7 cellular contexts compared by ENCODE assay signal in genomic region chr6:157054531-157054979, GRCh38.
DNase-seq lines count a peak whose midpoint lies in the region; ATAC-seq and TF ChIP-seq lines count a peak whose summit lies in the region.

No MANE protein-coding gene starts in this region.

- no peak overlapping the region for H4K91ac ChIP-seq in neuronal stem cell (ENCODE audit: low read depth, low read length, poor library complexity)

- no peak overlapping the region for H2BK12ac ChIP-seq in neuronal stem cell (ENCODE audit: low read length)

- TF ChIP-seq POLR2A in heart left ventricle (IDR thresholded peaks at IDR 0.05) = no peak

- H2BK15ac ChIP-seq in neuronal stem cell (ENCODE audit: low read length) = no peak overlapping the region

- H3K14ac ChIP-seq in neuronal stem cell (ENCODE audit: low read length) = no peak overlapping the region

- peak; percentile 83 for ATAC-seq in GM21381 (IDR thresholded peaks at IDR 0.05; ENCODE audit: unreplicated experiment)
- ATAC-seq in activated T-helper 17 cell treated with anti-CD3 and anti-CD28 coated beads, Interleukin-2, amount 50 U/mL, for 72 hours (replicated peaks) = peak; percentile 84
- peak; percentile 97 to 98 for ATAC-seq in stimulated activated naive B cell treated with anti-CD40 and anti-IgM and Interleukin-4, amounts not matched to agents 10 μg/mL and 1 μg/mL and 100 μg/mL, for 72 hours (replicated peaks)
- no peak for ATAC-seq in heart left ventricle

- no peak overlapping the region for H2BK120ac ChIP-seq in neuronal stem cell (ENCODE audit: low read depth, low read length)

- H3K23ac ChIP-seq in neuronal stem cell (ENCODE audit: low read depth, low read length, poor library complexity) = no peak overlapping the region

- H3K9me3 ChIP-seq in KOPT-K1 (ENCODE audit: insufficient read depth, low read length, poor library complexity, severe bottlenecking) (peaks cover 8% of the 10 kb centered on the region), heart left ventricle (peaks cover 0 to 11% (median 5%) of the 10 kb centered on the region in 12 donors), neuronal stem cell (replicated peaks in 1 of 2; ENCODE audit: control insufficient read depth in 2 of 2, insufficient read depth in 1 of 2, low read depth in 1 of 2, low read length in 2 of 2) (peaks cover 4 to 9% of the 10 kb centered on the region in 2 donors)

- H3K9ac ChIP-seq in neuronal stem cell (ENCODE audit: low read depth, low read length, poor library complexity) = no peak overlapping the region

- no peak overlapping the region for H2AFZ ChIP-seq in neuronal stem cell (ENCODE audit: low read length)

- H3K18ac ChIP-seq in neuronal stem cell (ENCODE audit: low read length) = no peak overlapping the region

- H3K4me1 ChIP-seq in heart left ventricle (peaks cover 0 to 26% (median 13%) of the 10 kb centered on the region in 12 donors), neuronal stem cell (ENCODE audit: control insufficient read depth in 2 of 2, insufficient read depth in 1 of 2, low read depth in 1 of 2, low read length in 2 of 2) (peaks cover 2 to 5% of the 10 kb centered on the region in 2 donors)

- WGBS in heart left ventricle, 4 donors = 94 to 99% (median 97%) methylated on average over 4 of the region's 4 CpGs
- WGBS in neuronal stem cell (ENCODE audit: extremely low coverage in 2 of 2, insufficient read length in 2 of 2, insufficient replicate concordance in 1 of 2), 2 donors = no CpG with 5 or more reads among the region's 4 CpGs

- no peak overlapping the region for H3K4me2 ChIP-seq in neuronal stem cell (ENCODE audit: insufficient read depth, low read length, poor library complexity, severe bottlenecking)

- intact Hi-C loops in heart left ventricle (cut with DNase I) = no loop called here

- H3K9me3 Mint-ChIP-seq in activated T-helper 17 cell treated with anti-CD3 and anti-CD28 coated beads, Interleukin-2, amount 50 U/mL, for 72 hours = no peaks in the 10 kb centered on the region
- H3K9me3 Mint-ChIP-seq in stimulated activated naive B cell treated with anti-CD40 and anti-IgM and Interleukin-4, amounts not matched to agents 10 μg/mL and 1 μg/mL and 100 μg/mL, for 72 hours = peaks cover 0 to 3% of the 10 kb centered on the region in 2 donors

- peak; percentile 27 for DNase-seq in stimulated activated naive B cell treated with anti-CD40 and anti-IgM and Interleukin-4, amounts not matched to agents 10 μg/mL and 1 μg/mL and 100 μg/mL, for 72 hours
- DNase-seq in heart left ventricle = no peak
- DNase-seq in neuronal stem cell (ENCODE audit: low spot score) = no peak
- DNase-seq in activated CD4-positive, CD25-positive, alpha-beta regulatory T cell treated with anti-CD3 and anti-CD28 coated beads, Interleukin-2, amount 50 U/mL, for 72 hours = no peak

- H3K27ac ChIP-seq in KOPT-K1 (ENCODE audit: low read depth, low read length, poor library complexity, severe bottlenecking) (peak overlapping the region; percentile 32), heart left ventricle (peak overlapping the region in 1 of 12 donors; percentile 58), neuronal stem cell (replicated peaks; ENCODE audit: low read length) (no peak overlapping the region)

- peak overlapping the region; percentile 96 for H3K27ac Mint-ChIP-seq in activated T-helper 17 cell treated with anti-CD3 and anti-CD28 coated beads, Interleukin-2, amount 50 U/mL, for 72 hours
- H3K27ac Mint-ChIP-seq in stimulated activated naive B cell treated with anti-CD40 and anti-IgM and Interleukin-4, amounts not matched to agents 10 μg/mL and 1 μg/mL and 100 μg/mL, for 72 hours = peak overlapping the region; percentile 62

- H3K36me3 Mint-ChIP-seq in activated T-helper 17 cell treated with anti-CD3 and anti-CD28 coated beads, Interleukin-2, amount 50 U/mL, for 72 hours (ENCODE audit: low read depth) = peaks cover 6% of the 10 kb centered on the region
- H3K36me3 Mint-ChIP-seq in stimulated activated naive B cell treated with anti-CD40 and anti-IgM and Interleukin-4, amounts not matched to agents 10 μg/mL and 1 μg/mL and 100 μg/mL, for 72 hours = peaks cover 12 to 21% of the 10 kb centered on the region in 2 donors

- H3K27me3 ChIP-seq in heart left ventricle (no peaks in the 10 kb centered on the region), neuronal stem cell (ENCODE audit: control insufficient read depth in 3 of 3, insufficient read depth in 3 of 3, low read depth in 1 of 3, low read length in 3 of 3) (no peaks in the 10 kb centered on the region)

- no peak overlapping the region for H3K4ac ChIP-seq in neuronal stem cell (ENCODE audit: low read length)

- peaks cover 32% of the 10 kb centered on the region for H3K4me1 Mint-ChIP-seq in activated T-helper 17 cell treated with anti-CD3 and anti-CD28 coated beads, Interleukin-2, amount 50 U/mL, for 72 hours
- H3K4me1 Mint-ChIP-seq in stimulated activated naive B cell treated with anti-CD40 and anti-IgM and Interleukin-4, amounts not matched to agents 10 μg/mL and 1 μg/mL and 100 μg/mL, for 72 hours = peaks cover 26 to 50% of the 10 kb centered on the region in 2 donors

- H3K27me3 Mint-ChIP-seq in activated T-helper 17 cell treated with anti-CD3 and anti-CD28 coated beads, Interleukin-2, amount 50 U/mL, for 72 hours = no peaks in the 10 kb centered on the region
- no peaks in the 10 kb centered on the region for H3K27me3 Mint-ChIP-seq in stimulated activated naive B cell treated with anti-CD40 and anti-IgM and Interleukin-4, amounts not matched to agents 10 μg/mL and 1 μg/mL and 100 μg/mL, for 72 hours

- no peak for TF ChIP-seq CTCF in heart left ventricle (IDR thresholded peaks at IDR 0.05)

- H4K8ac ChIP-seq in neuronal stem cell (ENCODE audit: low read depth, low read length) = no peak overlapping the region

- H2BK5ac ChIP-seq in neuronal stem cell (ENCODE audit: low read length) = no peak overlapping the region

- no peak overlapping the region for H2AK5ac ChIP-seq in neuronal stem cell (ENCODE audit: low read depth, low read length)

- H3K4me3 ChIP-seq in heart left ventricle (no peak overlapping the region), neuronal stem cell (ENCODE audit: low read length in 2 of 2) (no peak overlapping the region)

- peaks cover 6% of the 10 kb centered on the region for H3K79me1 ChIP-seq in neuronal stem cell (ENCODE audit: low read depth, low read length)

- H3K36me3 ChIP-seq in KOPT-K1 (ENCODE audit: insufficient read depth, low read length) (no peaks in the 10 kb centered on the region), heart left ventricle (no peaks in the 10 kb centered on the region), neuronal stem cell (replicated peaks in 1 of 2; ENCODE audit: control insufficient read depth in 2 of 2, insufficient read depth in 2 of 2, low read length in 2 of 2) (peaks cover 0 to 2% of the 10 kb centered on the region in 2 donors)

- H3K4me3 Mint-ChIP-seq in activated T-helper 17 cell treated with anti-CD3 and anti-CD28 coated beads, Interleukin-2, amount 50 U/mL, for 72 hours = peak overlapping the region; percentile 77
- H3K4me3 Mint-ChIP-seq in stimulated activated naive B cell treated with anti-CD40 and anti-IgM and Interleukin-4, amounts not matched to agents 10 μg/mL and 1 μg/mL and 100 μg/mL, for 72 hours = peak overlapping the region in 1 of 2 donors; percentile 29

Comparison
In these comparisons a context has a peak if more than half of its experiments do, and no peak if none do; other contexts are left out.
1. ATAC-seq: peak in GM21381 (single experiment), activated T-helper 17 cell treated with anti-CD3 and anti-CD28 coated beads, Interleukin-2, amount 50 U/mL, for 72 hours (single experiment) and stimulated activated naive B cell treated with anti-CD40 and anti-IgM and Interleukin-4, amounts not matched to agents 10 μg/mL and 1 μg/mL and 100 μg/mL, for 72 hours (2 of 2); none in heart left ventricle (0 of 4).